In genomic region chr10:74206727-74207126, GRCh38 we compare ENCODE assay signal across 11 cellular contexts. TPM values are rescaled to one million over a fixed set of nuclear protein-coding genes. Genes with fewer than 3 reads are reported as not detected.
DNase-seq lines count a peak whose midpoint lies in the region; ATAC-seq, FAIRE-seq and TF ChIP-seq lines count a peak whose summit lies in the region.
"Had no signal": no experiment of that assay in that cellular context is flagged by ENCODE, and none has a peak within 500 bp of the region (broad histone marks: within the 10 kb centered on the region; RNA-seq: fewer than 3 reads in every experiment).

No MANE protein-coding gene starts in this region.

- H3K4me1 ChIP-seq in small intestine (ENCODE audit: control insufficient read depth in 2 of 2, insufficient read depth in 1 of 2, low read depth in 1 of 2, low read length in 1 of 2), result peaks cover 0 to 1% of the 10 kb centered on the region in 2 donors
- H3K4me1 ChIP-seq: adrenal gland had no signal

- TF ChIP-seq POLR2A in erythroblast (IDR thresholded peaks at IDR 0.05; ENCODE audit: low read length), result no peak

- 19 to 70% (median 59%) methylated on average over 6 of the region's 6 CpGs for WGBS in small intestine, 3 donors

- no peaks in the 10 kb centered on the region for H3K36me3 ChIP-seq in small intestine (ENCODE audit: control insufficient read depth in 2 of 2, insufficient read depth in 2 of 2, low read length in 2 of 2)
- H3K36me3 ChIP-seq: adrenal gland had no signal

- no peaks in the 10 kb centered on the region for H3K27me3 ChIP-seq in small intestine (ENCODE audit: control insufficient read depth in 2 of 2, insufficient read depth in 2 of 2, low read length in 2 of 2)
- H3K27me3 ChIP-seq: adrenal gland had no signal

- no peak overlapping the region for H3K27ac ChIP-seq in small intestine (ENCODE audit: low read depth in 1 of 2, low read length in 1 of 2)
- H3K27ac ChIP-seq: adrenal gland had no signal

- FAIRE-seq in small intestine (lab: Jason Lieb, UNC), result no peak

- no peak for ATAC-seq in GM21447 (IDR thresholded peaks at IDR 0.05; ENCODE audit: unreplicated experiment)

- DNase-seq in DMS79 treated with DMSO at 0.1 percent for 48 hours (lab: John Stamatoyannopoulos, UW), result peak; percentile 65
- DNase-seq in NCI-H345 (lab: John Stamatoyannopoulos, UW), result peak; percentile 73
- peak; percentile 10 to 52 for DNase-seq in erythroblast (lab: John Stamatoyannopoulos, UW)
- peak; percentile 25 for DNase-seq in small intestine
- DNase-seq in activated CD4-positive, CD25-positive, alpha-beta regulatory T cell (lab: John Stamatoyannopoulos, UW), result no peak
- no peak for DNase-seq in GM03348 (ENCODE audit: low spot score)
- no peak for DNase-seq in NCI-H1694 (lab: John Stamatoyannopoulos, UW)
- DNase-seq: adrenal gland, C1 segment of cervical spinal cord, NCI-H1048 had no signal

- no peak overlapping the region for H3K4me3 ChIP-seq in small intestine (ENCODE audit: low read depth in 1 of 2, low read length in 2 of 2)
- H3K4me3 ChIP-seq: adrenal gland had no signal

- no peaks in the 10 kb centered on the region for H3K9me3 ChIP-seq in small intestine (ENCODE audit: control insufficient read depth, low read depth)
- H3K9me3 ChIP-seq: adrenal gland had no signal

RNA-seq across cellular contexts. Expression of gene ADK, which starts 55.7 kb away (rescaled TPM):
- 10 to 100 TPM in 1 of 3 donors, 1 to 10 TPM in 2; 7.2 to 24.9 (median 7.3) TPM for polyA plus RNA-seq in small intestine

RNA-seq across cellular contexts. Expression of gene AP3M1, which starts 56.1 kb away (rescaled TPM):
- 10 to 100 TPM in 2 of 3 donors, 1 to 10 TPM in 1; 9.7 to 17.5 (median 10.1) TPM for polyA plus RNA-seq in small intestine

Comparison
In these comparisons a context has a peak if more than half of its experiments do, and no peak if none do; other contexts are left out.
1. DNase-seq: peak in DMS79 treated with DMSO at 0.1 percent for 48 hours (single experiment), NCI-H345 (single experiment), erythroblast (2 of 2) and small intestine (single experiment); none in activated CD4-positive, CD25-positive, alpha-beta regulatory T cell (0 of 4), GM03348 (single experiment) and NCI-H1694 (single experiment).